17 cellular contexts compared by ENCODE assay signal in the genomic region with DNA sequence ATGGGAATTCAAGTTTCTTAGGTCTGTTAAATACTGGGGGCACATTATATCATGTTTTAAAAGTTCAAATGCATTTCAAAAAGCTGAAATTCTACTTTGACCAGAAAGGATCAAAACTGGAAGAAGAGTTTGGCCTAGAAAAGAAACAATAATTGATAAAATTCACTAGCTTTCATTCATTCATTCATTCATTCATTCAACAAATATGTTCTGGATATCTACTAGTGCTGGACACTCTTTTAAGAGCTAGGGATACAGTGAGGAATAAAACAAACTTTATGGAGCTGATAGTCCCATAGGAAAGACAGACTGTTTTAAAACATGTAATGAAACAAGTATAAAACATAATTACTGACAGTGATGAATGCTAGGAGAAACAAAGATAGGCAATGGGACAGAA.
"Had no signal": no experiment of that assay in that cellular context is flagged by ENCODE, and none has a peak within 500 bp of the region (broad histone marks: within the 10 kb centered on the region; RNA-seq: fewer than 3 reads in every experiment).

No MANE protein-coding gene starts in this region.

- H3K4me1 ChIP-seq: esophagus muscularis mucosa, foreskin keratinocyte, gastroesophageal sphincter had no signal

- H3K9me3 ChIP-seq: esophagus muscularis mucosa, gastroesophageal sphincter, heart left ventricle, left lung, lower lobe of right lung had no signal

- H3K27me3 ChIP-seq: dorsolateral prefrontal cortex, esophagus muscularis mucosa, foreskin keratinocyte, gastroesophageal sphincter, heart left ventricle, hepatocyte, left lung had no signal

- H3K36me3 ChIP-seq: gastroesophageal sphincter, heart left ventricle, left lung, lower lobe of right lung had no signal

- ATAC-seq: foreskin keratinocyte, gastroesophageal sphincter, heart left ventricle, left cardiac atrium, left lung, left ventricle myocardium superior, lower lobe of right lung had no signal

- DNase-seq: dermis blood vessel endothelial cell; dorsolateral prefrontal cortex; effector CD4-positive, alpha-beta T cell; effector memory CD4-positive, alpha-beta T cell; foreskin keratinocyte; heart left ventricle; hypothalamus; left cardiac atrium; left lung; left ventricle myocardium superior; lower lobe of right lung; mesenchymal stem cell; midbrain had no signal

- H3K4me3 ChIP-seq: coronary artery, dorsolateral prefrontal cortex, esophagus muscularis mucosa, gastroesophageal sphincter, heart left ventricle, hepatocyte, left lung, lower lobe of right lung had no signal

- H3K27ac ChIP-seq: coronary artery, esophagus muscularis mucosa, foreskin keratinocyte, gastroesophageal sphincter, hepatocyte, lower lobe of right lung had no signal
